In genomic region chr20:47464380-47465101, GRCh38 we compare ENCODE assay signal across 9 cellular contexts. TPM values are rescaled to one million over a fixed set of nuclear protein-coding genes. Genes with fewer than 3 reads are reported as not detected.
DNase-seq lines count a peak whose midpoint lies in the region; ATAC-seq and TF ChIP-seq lines count a peak whose summit lies in the region.
"Had no signal": no experiment of that assay in that cellular context is flagged by ENCODE, and none has a peak within 500 bp of the region (broad histone marks: within the 10 kb centered on the region; RNA-seq: fewer than 3 reads in every experiment).

No MANE protein-coding gene starts in this region.

- ATAC-seq in activated naive CD8-positive, alpha-beta T cell treated with anti-CD3 and anti-CD28 coated beads, Interleukin-2, amount 50 U/mL, for 24 hours, result no peak
- ATAC-seq in SK-N-SH treated with all-trans-retinoic acid at 6 μM for 48 hours (peak; percentile 94), heart right ventricle (peak; percentile 69 to 99 (median 90))

- H3K4me1 Mint-ChIP-seq in activated naive CD8-positive, alpha-beta T cell treated with anti-CD3 and anti-CD28 coated beads, Interleukin-2, amount 50 U/mL, for 24 hours, result peaks cover 8% of the 10 kb centered on the region
- H3K4me1 Mint-ChIP-seq in activated naive CD8-positive, alpha-beta T cell treated with anti-CD3 and anti-CD28 coated beads for 36 hours, result peaks cover 3% of the 10 kb centered on the region

- H3K4me3 Mint-ChIP-seq in activated naive CD8-positive, alpha-beta T cell treated with anti-CD3 and anti-CD28 coated beads, Interleukin-2, amount 50 U/mL, for 24 hours, result no peak overlapping the region
- no peak overlapping the region for H3K4me3 Mint-ChIP-seq in activated naive CD8-positive, alpha-beta T cell treated with anti-CD3 and anti-CD28 coated beads for 36 hours

- no peaks in the 10 kb centered on the region for H3K36me3 ChIP-seq in heart right ventricle

- no peaks in the 10 kb centered on the region for H3K27me3 Mint-ChIP-seq in activated naive CD8-positive, alpha-beta T cell treated with anti-CD3 and anti-CD28 coated beads, Interleukin-2, amount 50 U/mL, for 24 hours
- no peaks in the 10 kb centered on the region for H3K27me3 Mint-ChIP-seq in activated naive CD8-positive, alpha-beta T cell treated with anti-CD3 and anti-CD28 coated beads for 36 hours

- DNase-seq in activated naive CD8-positive, alpha-beta T cell treated with anti-CD3 and anti-CD28 coated beads, Interleukin-2, amount 50 U/mL, for 24 hours, result no peak
- no peak for DNase-seq in activated naive CD8-positive, alpha-beta T cell treated with anti-CD3 and anti-CD28 coated beads for 36 hours
- DNase-seq in heart right ventricle, result peak; percentile 23 to 53
- peak; percentile 98 for DNase-seq in stromal cell of bone marrow (ENCODE audit: low read depth)
- no peak for DNase-seq in activated CD4-positive, alpha-beta T cell treated with anti-CD3 and anti-CD28 coated beads for 48 hours
- DNase-seq in SKM-1 treated with dmso at 0.1 percent for 144 hours (lab: John Stamatoyannopoulos, UW; ENCODE audit: unreplicated experiment), result no peak
- no peak for DNase-seq in activated gamma-delta T cell treated with Interleukin-2 at 50 U/mL for 16 hours
- DNase-seq: DND-41 had no signal

- H3K27ac ChIP-seq in heart right ventricle, result peak overlapping the region in 7 of 10 donors; percentile 6 to 30 (median 22)

- H3K27ac Mint-ChIP-seq in activated naive CD8-positive, alpha-beta T cell treated with anti-CD3 and anti-CD28 coated beads, Interleukin-2, amount 50 U/mL, for 24 hours, result peak overlapping the region; percentile 9
- H3K27ac Mint-ChIP-seq in activated naive CD8-positive, alpha-beta T cell treated with anti-CD3 and anti-CD28 coated beads for 36 hours, result no peak overlapping the region

- H3K4me3 ChIP-seq in heart right ventricle, result no peak overlapping the region

- peak; percentile 5 to 42 (median 35) for TF ChIP-seq CTCF in heart right ventricle (IDR thresholded peaks at IDR 0.05)

- H3K27me3 ChIP-seq in heart right ventricle, result no peaks in the 10 kb centered on the region

- no peaks in the 10 kb centered on the region for H3K36me3 Mint-ChIP-seq in activated naive CD8-positive, alpha-beta T cell treated with anti-CD3 and anti-CD28 coated beads, Interleukin-2, amount 50 U/mL, for 24 hours (ENCODE audit: low read depth)
- no peaks in the 10 kb centered on the region for H3K36me3 Mint-ChIP-seq in activated naive CD8-positive, alpha-beta T cell treated with anti-CD3 and anti-CD28 coated beads for 36 hours

- intact Hi-C loops in heart right ventricle (cut with DNase I), result no loop called here

- 39 to 51% methylated on average over 11 of the region's 11 CpGs for WGBS in heart right ventricle, 2 donors

- H3K9me3 Mint-ChIP-seq in activated naive CD8-positive, alpha-beta T cell treated with anti-CD3 and anti-CD28 coated beads, Interleukin-2, amount 50 U/mL, for 24 hours, result no peaks in the 10 kb centered on the region
- H3K9me3 Mint-ChIP-seq in activated naive CD8-positive, alpha-beta T cell treated with anti-CD3 and anti-CD28 coated beads for 36 hours, result no peaks in the 10 kb centered on the region

- H3K4me1 ChIP-seq in heart right ventricle, result peaks cover 5 to 28% (median 12%) of the 10 kb centered on the region in 9 donors

- no peaks in the 10 kb centered on the region for H3K9me3 ChIP-seq in heart right ventricle

TF ChIP-seq in SK-N-SH treated with all-trans-retinoic acid at 6 μM for 48 hours, 23 proteins besides CTCF, POLR2A, EP300 and RAD21:
- TF ChIP-seq GLIS3 (CRISPR knock-in tag; IDR thresholded peaks at IDR 0.05) (no peak), POU6F1 (CRISPR knock-in tag; IDR thresholded peaks at IDR 0.05; ENCODE audit: borderline replicate concordance, low read depth) (no peak), ISL1 (CRISPR knock-in tag; IDR thresholded peaks at IDR 0.05) (0 out of 2 replicates have a peak, but pooled peaks have one; percentile 26)

RNA-seq across cellular contexts. Expression of gene NCOA3, which starts 37.1 kb away (rescaled TPM):
- 10 to 100 TPM; 58.1 to 66.4 TPM for total RNA-seq in activated naive CD8-positive, alpha-beta T cell treated with anti-CD3 and anti-CD28 coated beads for 36 hours
- 10 to 100 TPM; 19.7 to 30.2 (median 22.6) TPM for total RNA-seq in heart right ventricle
- 10 to 100 TPM in 1 of 2 donors, 1 to 10 TPM in 1; 8.0 to 11.6 TPM for polyA plus RNA-seq in heart right ventricle

Comparison
In these comparisons a context has a peak if more than half of its experiments do, and no peak if none do; other contexts are left out.
1. DNase-seq: peak in heart right ventricle (2 of 2) and stromal cell of bone marrow (single experiment); none in activated naive CD8-positive, alpha-beta T cell treated with anti-CD3 and anti-CD28 coated beads, Interleukin-2, amount 50 U/mL, for 24 hours (single experiment), activated naive CD8-positive, alpha-beta T cell treated with anti-CD3 and anti-CD28 coated beads for 36 hours (single experiment), activated CD4-positive, alpha-beta T cell treated with anti-CD3 and anti-CD28 coated beads for 48 hours (single experiment), SKM-1 treated with dmso at 0.1 percent for 144 hours (single experiment) and activated gamma-delta T cell treated with Interleukin-2 at 50 U/mL for 16 hours (single experiment).